Comparison of ENCODE assay signal across 14 cellular contexts in genomic region chr2:216340280-216340631, GRCh38. TPM values are rescaled to one million over a fixed set of nuclear protein-coding genes. Genes with fewer than 3 reads are reported as not detected.
DNase-seq lines count a peak whose midpoint lies in the region; ATAC-seq, FAIRE-seq and TF ChIP-seq lines count a peak whose summit lies in the region.
"Had no signal": no experiment of that assay in that cellular context is flagged by ENCODE, and none has a peak within 500 bp of the region (broad histone marks: within the 10 kb centered on the region; RNA-seq: fewer than 3 reads in every experiment).

No MANE protein-coding gene starts in this region.

- H3K36me3 ChIP-seq in HCT116 (ENCODE audit: control insufficient read depth in 1 of 2, insufficient read depth in 2 of 2, low read length in 2 of 2) (no peaks in the 10 kb centered on the region), adipocyte (ENCODE audit: control insufficient read depth, insufficient read depth, low read length, severe bottlenecking) (no peaks in the 10 kb centered on the region)
- H3K36me3 ChIP-seq: BLaER1 had no signal

- H3K27me3 Mint-ChIP-seq in osteocyte (ENCODE audit: unreplicated experiment), result no peaks in the 10 kb centered on the region

- H3K9me3 Mint-ChIP-seq in osteocyte (ENCODE audit: unreplicated experiment), result no peaks in the 10 kb centered on the region
- H3K9me3 Mint-ChIP-seq: activated CD4-positive, alpha-beta memory T cell treated with anti-CD3 and anti-CD28 coated beads, Interleukin-2, amount 10 ng/mL, durations not matched to agents 7 days and 5 days; stimulated activated memory B cell treated with anti-CD40 and anti-IgM and Interleukin-4, amounts not matched to agents 10 μg/mL and 1 μg/mL and 100 μg/mL, for 72 hours had no signal

- no peak for TF ChIP-seq RAD21 in HCT116 (IDR thresholded peaks at IDR 0.05; ENCODE audit: low read depth)

- peaks cover 0 to 8% of the 10 kb centered on the region in 2 experiments; a peak in 1 of 4 replicates for H3K4me1 ChIP-seq in HCT116 (ENCODE audit: control insufficient read depth in 1 of 2, insufficient read depth in 2 of 2, low read length in 2 of 2)
- peaks cover 40% of the 10 kb centered on the region for H3K4me1 ChIP-seq in adipocyte (ENCODE audit: control insufficient read depth, insufficient read depth, low read length)

- H3K4me2 ChIP-seq in HCT116 (ENCODE audit: low read length), result peak overlapping the region; percentile 36; the same call in 1 of the 2 replicates
- H3K4me2 ChIP-seq: BLaER1 had no signal

- peak overlapping the region; percentile 91 for H3K27ac Mint-ChIP-seq in osteocyte (ENCODE audit: unreplicated experiment)
- H3K27ac Mint-ChIP-seq: activated CD4-positive, alpha-beta memory T cell treated with anti-CD3 and anti-CD28 coated beads, Interleukin-2, amount 10 ng/mL, durations not matched to agents 7 days and 5 days; stimulated activated memory B cell treated with anti-CD40 and anti-IgM and Interleukin-4, amounts not matched to agents 10 μg/mL and 1 μg/mL and 100 μg/mL, for 72 hours had no signal

- H3K4me3 ChIP-seq in HCT116 (replicated peaks in 1 of 2; ENCODE audit: low read depth in 1 of 2, low read length in 2 of 2) (no peak overlapping the region), adipocyte (ENCODE audit: low read length) (peak overlapping the region; percentile 11)
- H3K4me3 ChIP-seq: BLaER1, K562 had no signal

- TF ChIP-seq CTCF in HCT116 (IDR thresholded peaks at IDR 0.05 in 2 of 3, conservative IDR thresholded peaks at IDR 0.05 in 1 of 3; ENCODE audit: borderline replicate concordance in 1 of 3, insufficient read depth in 1 of 3, low read depth in 2 of 3, low read length in 2 of 3), result no peak
- TF ChIP-seq CTCF in osteocyte (IDR thresholded peaks at IDR 0.05), result no peak

- H2AFZ ChIP-seq in HCT116 (ENCODE audit: low read depth, low read length, poor library complexity, severe bottlenecking), result peak overlapping the region; percentile 66

- ATAC-seq in HCT116 (no peak), left cardiac atrium (peak; percentile 47 to 48), GM18909 (IDR thresholded peaks at IDR 0.05; ENCODE audit: poor library complexity, unreplicated experiment) (no peak), GM18858 (IDR thresholded peaks at IDR 0.05; ENCODE audit: unreplicated experiment) (no peak)
- ATAC-seq: K562; stimulated activated memory B cell treated with anti-CD40 and anti-IgM and Interleukin-4, amounts not matched to agents 10 μg/mL and 1 μg/mL and 100 μg/mL, for 72 hours had no signal

- peaks cover 15% of the 10 kb centered on the region; the same call in 1 of the 2 replicates for H3K27me3 ChIP-seq in HCT116 (ENCODE audit: insufficient read depth, low read length)
- H3K27me3 ChIP-seq in adipocyte (replicated peaks; ENCODE audit: control insufficient read depth, insufficient read depth, low read length), result no peaks in the 10 kb centered on the region
- H3K27me3 ChIP-seq: BLaER1 had no signal

- no peaks in the 10 kb centered on the region for H3K36me3 Mint-ChIP-seq in osteocyte (ENCODE audit: unreplicated experiment)
- H3K36me3 Mint-ChIP-seq: stimulated activated memory B cell treated with anti-CD40 and anti-IgM and Interleukin-4, amounts not matched to agents 10 μg/mL and 1 μg/mL and 100 μg/mL, for 72 hours had no signal

- H3K9ac ChIP-seq in HCT116 (ENCODE audit: low read length) (no peak overlapping the region), adipocyte (ENCODE audit: low read length) (peak overlapping the region; percentile 56)
- H3K9ac ChIP-seq: BLaER1 had no signal

- H3K27ac ChIP-seq in HCT116 (ENCODE audit: low read depth, low read length), result no peak overlapping the region
- H3K27ac ChIP-seq: BLaER1 had no signal

- no peaks in the 10 kb centered on the region; the same call in 1 of the 2 replicates for H3K9me2 ChIP-seq in HCT116 (ENCODE audit: insufficient read depth)

- FAIRE-seq in urothelium cell line (lab: Jason Lieb, UNC), result no peak
- FAIRE-seq: K562 had no signal

- no peaks in the 10 kb centered on the region for H4K20me1 ChIP-seq in HCT116 (ENCODE audit: insufficient read depth)
- H4K20me1 ChIP-seq: BLaER1 had no signal

- no peak for TF ChIP-seq POLR2A in HCT116 (IDR thresholded peaks at IDR 0.05; ENCODE audit: borderline replicate concordance, extremely low read depth, insufficient read depth, insufficient read length)

- H3K9me3 ChIP-seq in HCT116 (ENCODE audit: control insufficient read depth in 1 of 2, insufficient read depth in 1 of 2, low read depth in 1 of 2, low read length in 2 of 2), result no peaks in the 10 kb centered on the region
- H3K9me3 ChIP-seq in adipocyte (ENCODE audit: control insufficient read depth, low read length), result no peaks in the 10 kb centered on the region
- H3K9me3 ChIP-seq: BLaER1 had no signal

- no TSS peak for BruUV-seq in HCT116 (replicated peaks; lab: Mats Ljungman, UMichigan)

- RAD21 ChIA-PET in HCT116 (lab: Charles Lee; ENCODE audit: low non-redundant PET in 1 of 2, low total read pairs in 2 of 2, uncharacterized antibody in 2 of 2, unreplicated experiment in 2 of 2), result no interaction called here

- no peak for DNase-seq in HCT116 (ENCODE audit: low read depth, low spot score)
- no peak for DNase-seq in adipocyte (ENCODE audit: low read depth)
- no peak for DNase-seq in left cardiac atrium
- no peak for DNase-seq in osteocyte (ENCODE audit: extremely low spot score, unreplicated experiment)
- no peak for DNase-seq in urothelium cell line (ENCODE audit: low spot score)
- no peak for DNase-seq in NAMALWA (ENCODE audit: low spot score)
- DNase-seq: activated CD4-positive, alpha-beta memory T cell treated with anti-CD3 and anti-CD28 coated beads, Interleukin-2, amount 10 ng/mL, durations not matched to agents 7 days and 5 days; activated gamma-delta T cell had no signal

- no peaks in the 10 kb centered on the region for H3K79me2 ChIP-seq in HCT116 (ENCODE audit: insufficient read depth, low read length)

- intact Hi-C loops in HCT116 (cut with micrococcal nuclease), result no loop called here
- intact Hi-C loops in left cardiac atrium (cut with DNase I), result no loop called here

- POLR2A ChIA-PET in HCT116 (lab: Charles Lee), result no interaction called here

- CTCF ChIA-PET in HCT116 (lab: Charles Lee), result no interaction called here

- peak overlapping the region; percentile 51 for H3K4me3 Mint-ChIP-seq in osteocyte (ENCODE audit: unreplicated experiment)
- H3K4me3 Mint-ChIP-seq: activated CD4-positive, alpha-beta memory T cell treated with anti-CD3 and anti-CD28 coated beads, Interleukin-2, amount 10 ng/mL, durations not matched to agents 7 days and 5 days; stimulated activated memory B cell treated with anti-CD40 and anti-IgM and Interleukin-4, amounts not matched to agents 10 μg/mL and 1 μg/mL and 100 μg/mL, for 72 hours had no signal

- peaks cover 55% of the 10 kb centered on the region for H3K4me1 Mint-ChIP-seq in osteocyte (ENCODE audit: unreplicated experiment)
- H3K4me1 Mint-ChIP-seq: activated CD4-positive, alpha-beta memory T cell treated with anti-CD3 and anti-CD28 coated beads, Interleukin-2, amount 10 ng/mL, durations not matched to agents 7 days and 5 days; stimulated activated memory B cell treated with anti-CD40 and anti-IgM and Interleukin-4, amounts not matched to agents 10 μg/mL and 1 μg/mL and 100 μg/mL, for 72 hours had no signal

TF ChIP-seq in HCT116, 20 proteins besides CTCF, POLR2A, EP300 and RAD21:
- TF ChIP-seq ZBTB33 (IDR thresholded peaks at IDR 0.05; ENCODE audit: extremely low read depth, insufficient replicate concordance, low read length) (no peak), FOSL1 (IDR thresholded peaks at IDR 0.05; ENCODE audit: low read depth) (no peak)
TF ChIP-seq in HCT116: peak in this region for 0.

RNA-seq across cellular contexts. Expression of gene MARCHF4, which starts 32.0 kb away (rescaled TPM):
- total RNA-seq in HCT116 (2021; ENCODE audit: unreplicated experiment) (not detected), left cardiac atrium (under 1 TPM in 1 of 2 donors, not detected in 1; 0.34 TPM), osteocyte (1.3 TPM in 2 replicates)
- 0.02 TPM in 1 of 2 replicates, not detected in the other for polyA plus RNA-seq in HCT116 (2012)
- total RNA-seq: activated CD4-positive, alpha-beta memory T cell treated with anti-CD3 and anti-CD28 coated beads, Interleukin-2, amount 10 ng/mL, durations not matched to agents 7 days and 5 days; K562; T-helper 1 cell treated with Interleukin-12 subunit alpha and Interleukin-12 subunit beta and Interleukin-4 antibody, amounts not matched to agents 30 ng/mL and 1 ng/mL, for 36 hours had no signal

Comparison
In these comparisons a context has a peak if more than half of its experiments do, and no peak if none do; other contexts are left out.
1. ATAC-seq: peak in left cardiac atrium (2 of 2); none in HCT116 (single experiment), GM18909 (single experiment) and GM18858 (single experiment).